ENCODE assay signal across 12 cellular contexts in genomic region chr2:239756392-239757153, GRCh38.
A peak's percentile ranks its signal among the peaks of the same experiment; 100 is the strongest.
DNase-seq lines count a peak whose midpoint lies in the region; ATAC-seq and TF ChIP-seq lines count a peak whose summit lies in the region.
"Had no signal": no experiment of that assay in that cellular context is flagged by ENCODE, and none has a peak within 500 bp of the region (broad histone marks: within the 10 kb centered on the region; RNA-seq: fewer than 3 reads in every experiment).

No MANE protein-coding gene starts in this region.

- WGBS in right cardiac atrium = 34% methylated on average over 22 of the region's 22 CpGs

- peaks cover 0 to 16% (median 7%) of the 10 kb centered on the region in 5 experiments for H3K9me3 Mint-ChIP-seq in brain

- no peaks in the 10 kb centered on the region for H3K36me3 ChIP-seq in right atrium auricular region
- no peaks in the 10 kb centered on the region for H3K36me3 ChIP-seq in thoracic aorta
- H3K36me3 ChIP-seq: esophagus muscularis mucosa had no signal

- TF ChIP-seq POLR2A in GM18505 (IDR thresholded peaks at IDR 0.05; ENCODE audit: borderline replicate concordance, extremely low read depth, insufficient read depth, insufficient read length) = no peak

- H3K27me3 Mint-ChIP-seq in brain = peaks cover 3% of the 10 kb centered on the region

- H3K27ac Mint-ChIP-seq in brain = peak overlapping the region; percentile 31 to 98 (median 80)
- H3K27ac Mint-ChIP-seq: activated T-cell treated with anti-CD3 and anti-CD28 coated beads, Interleukin-2, amount 50 U/mL, for 24 hours had no signal

- H3K9me3 ChIP-seq in right cardiac atrium (ENCODE audit: control insufficient read depth, low read length) (no peaks in the 10 kb centered on the region), right atrium auricular region (peaks cover 0 to 12% of the 10 kb centered on the region in 2 donors), thoracic aorta (peaks cover 3% of the 10 kb centered on the region)

- ATAC-seq in right cardiac atrium (peak; percentile 18 to 25), left lobe of liver (peak; percentile 27), thoracic aorta (ENCODE audit: insufficient number of reproducible peaks, low FRiP score, low read depth) (peak; percentile 64), GM18505 (IDR thresholded peaks at IDR 0.05; ENCODE audit: unreplicated experiment) (no peak), HG02798 (IDR thresholded peaks at IDR 0.05; ENCODE audit: poor library complexity, unreplicated experiment) (no peak)
- ATAC-seq: body of pancreas had no signal

- H3K4me3 ChIP-seq in right cardiac atrium (ENCODE audit: low read length) (no peak overlapping the region), right atrium auricular region (no peak overlapping the region), thoracic aorta (peak overlapping the region; percentile 11)
- H3K4me3 ChIP-seq: body of pancreas, esophagus muscularis mucosa had no signal

- H3K4me1 ChIP-seq in right cardiac atrium (ENCODE audit: control insufficient read depth, insufficient read depth, low read length) (no peaks in the 10 kb centered on the region), right atrium auricular region (peaks cover 0 to 6% of the 10 kb centered on the region in 2 donors), thoracic aorta (ENCODE audit: control insufficient read depth in 1 of 2, low read depth in 2 of 2) (peaks cover 24 to 69% of the 10 kb centered on the region in 2 donors)
- H3K4me1 ChIP-seq: body of pancreas had no signal

- no peaks in the 10 kb centered on the region for H3K36me3 Mint-ChIP-seq in brain

- TF ChIP-seq CTCF in right atrium auricular region (IDR thresholded peaks at IDR 0.05) = no peak
- no peak for TF ChIP-seq CTCF in brain (conservative IDR thresholded peaks at IDR 0.05)
- TF ChIP-seq CTCF in thoracic aorta (IDR thresholded peaks at IDR 0.05) = no peak

- H3K27me3 ChIP-seq in right cardiac atrium (ENCODE audit: control insufficient read depth, insufficient read depth) (no peaks in the 10 kb centered on the region), right atrium auricular region (no peaks in the 10 kb centered on the region), thoracic aorta (replicated peaks; ENCODE audit: insufficient read depth) (no peaks in the 10 kb centered on the region)
- H3K27me3 ChIP-seq: body of pancreas, esophagus muscularis mucosa had no signal

- DNase-seq in right cardiac atrium (peak in 2 of 3 donors; percentile 23 to 31), right atrium auricular region (ENCODE audit: low spot score) (no peak), left lobe of liver (ENCODE audit: low spot score) (no peak), thoracic aorta (ENCODE audit: low spot score) (no peak), SHP77 (lab: John Stamatoyannopoulos, UW) (no peak)
- DNase-seq: activated T-cell treated with anti-CD3 and anti-CD28 coated beads, Interleukin-2, amount 50 U/mL, for 24 hours; body of pancreas; naive B cell had no signal

- H3K4me1 Mint-ChIP-seq in brain = peaks cover 76% of the 10 kb centered on the region

- peak overlapping the region in 4 of 5 experiments; percentile 12 to 50 (median 33) for H3K4me3 Mint-ChIP-seq in brain
- H3K4me3 Mint-ChIP-seq: activated T-cell treated with anti-CD3 and anti-CD28 coated beads, Interleukin-2, amount 50 U/mL, for 24 hours; naive B cell had no signal

- H3K27ac ChIP-seq in right cardiac atrium (ENCODE audit: low read length) (no peak overlapping the region), right atrium auricular region (no peak overlapping the region), thoracic aorta (peak overlapping the region; percentile 84 to 87)
- H3K27ac ChIP-seq: body of pancreas, esophagus muscularis mucosa had no signal

- intact Hi-C loops in right cardiac atrium (cut with DNase I) = no loop called here

Comparison
In these comparisons a context has a peak if more than half of its experiments do, and no peak if none do; other contexts are left out.
1. DNase-seq: peak in right cardiac atrium (2 of 3); none in right atrium auricular region (single experiment), left lobe of liver (single experiment), thoracic aorta (single experiment) and SHP77 (0 of 2).
2. ATAC-seq: peak in right cardiac atrium (2 of 2), left lobe of liver (single experiment) and thoracic aorta (single experiment); none in GM18505 (single experiment) and HG02798 (single experiment).
3. H3K27ac ChIP-seq: peak in thoracic aorta (2 of 2); none in right cardiac atrium (single experiment) and right atrium auricular region (0 of 2).